ENCODE assay signal across 14 cellular contexts in the genomic region with DNA sequence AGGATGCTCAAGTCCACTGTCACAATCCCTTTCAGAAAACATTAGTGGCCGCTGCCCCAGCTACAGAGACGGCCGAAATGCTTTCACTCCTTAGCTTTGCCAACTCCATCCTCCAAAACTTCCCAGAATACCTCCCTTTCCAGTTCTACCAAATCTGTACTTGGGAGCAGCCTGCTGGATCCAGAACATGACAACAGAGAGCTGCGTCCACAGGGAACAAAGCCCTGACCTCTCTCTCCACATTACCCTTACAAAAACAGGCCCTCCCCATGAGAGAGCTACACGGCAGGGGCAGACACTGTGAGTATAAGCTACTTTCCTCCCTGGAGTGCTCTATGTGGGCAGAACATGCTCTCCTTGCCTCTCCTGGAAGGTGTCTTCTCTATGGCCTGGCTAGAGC. TPM values are rescaled to one million over a fixed set of nuclear protein-coding genes. Genes with fewer than 3 reads are reported as not detected.
A peak's percentile ranks its signal among the peaks of the same experiment; 100 is the strongest.
DNase-seq lines count a peak whose midpoint lies in the region; TF ChIP-seq lines count a peak whose summit lies in the region.
"Had no signal": no experiment of that assay in that cellular context is flagged by ENCODE, and none has a peak within 500 bp of the region (broad histone marks: within the 10 kb centered on the region; RNA-seq: fewer than 3 reads in every experiment).

No MANE protein-coding gene starts in this region.

- peak overlapping the region in 6 of 7 donors; percentile 3 to 88 (median 60) for H3K27ac Mint-ChIP-seq in CD4-positive, alpha-beta memory T cell
- H3K27ac Mint-ChIP-seq in H9 = peak overlapping the region in 2 of 3 experiments; percentile 23 to 95; a peak in 4 of 7 replicates
- peak overlapping the region; percentile 91 for H3K27ac Mint-ChIP-seq in progenitor cell of endocrine pancreas
- H3K27ac Mint-ChIP-seq: activated T-helper 1 cell treated with anti-CD3 and anti-CD28 coated beads, Interleukin-12 subunit alpha, Interleukin-12 subunit beta, Interleukin-2, Interleukin-4 antibody, amounts not matched to agents 30 ng/mL and 10 ng/mL and 1 ng/mL, durations not matched to agents 14 hours and 24 hours and 36 hours had no signal

- in situ Hi-C loops in mammary epithelial cell (cut with MboI; ENCODE audit: low sequenced_read_pairs in 2 of 2) = no loop called here

- no peak overlapping the region for H2BK20ac ChIP-seq in H9 (ENCODE audit: low read depth, low read length, poor library complexity, severe bottlenecking)

- WGBS in H9 (ENCODE audit: extremely low coverage, insufficient read length, low lambda C conversion rate) = no CpG with 5 or more reads among the region's 5 CpGs
- WGBS in spleen, 5 donors = 72 to 89% (median 85%) methylated on average over 5 of the region's 5 CpGs
- WGBS in mammary epithelial cell (ENCODE audit: low coverage, missing lambda C conversion rate) = 76% methylated on average over 5 of the region's 5 CpGs

- H3K36me3 Mint-ChIP-seq in CD4-positive, alpha-beta memory T cell = peaks cover 45 to 77% of the 10 kb centered on the region in 2 donors
- peaks cover 37 to 75% (median 55%) of the 10 kb centered on the region in 3 experiments for H3K36me3 Mint-ChIP-seq in H9 (ENCODE audit: insufficient read depth in 1 of 3, low read depth in 3 of 3)
- peaks cover 24% of the 10 kb centered on the region for H3K36me3 Mint-ChIP-seq in progenitor cell of endocrine pancreas (ENCODE audit: insufficient read depth)

- no peak overlapping the region for H4K91ac ChIP-seq in H9 (ENCODE audit: insufficient read length, low read depth, low read length)

- H2AFZ ChIP-seq in H9 (ENCODE audit: low read length) (no peak overlapping the region), mammary epithelial cell (ENCODE audit: low read depth, low read length) (no peak overlapping the region)

- H3K79me2 ChIP-seq in H9 (ENCODE audit: insufficient read depth, low read length) = peaks cover 17% of the 10 kb centered on the region; the same call in 1 of the 2 replicates
- peaks cover 46% of the 10 kb centered on the region for H3K79me2 ChIP-seq in mammary epithelial cell (ENCODE audit: insufficient read depth, low read length)

- H4K5ac ChIP-seq in H9 (ENCODE audit: insufficient read length, low read depth, low read length) = no peak overlapping the region

- H3K9ac ChIP-seq in H9 (ENCODE audit: extremely low read depth, insufficient read length, low read length) (no peak overlapping the region), mammary epithelial cell (ENCODE audit: insufficient read depth, low read length) (no peak overlapping the region)

- dilution Hi-C loops in mammary epithelial cell (cut with HindIII; ENCODE audit: low sequenced_read_pairs) = no loop called here

- DNase-seq in CD4-positive, alpha-beta memory T cell = no peak
- DNase-seq in H9 (no peak), coronary artery (ENCODE audit: low spot score) (peak; percentile 70), progenitor cell of endocrine pancreas (ENCODE audit: low spot score, unreplicated experiment) (no peak), spleen (no peak), mammary epithelial cell (no peak)
- DNase-seq in stimulated activated CD4-positive, alpha-beta T cell treated with anti-CD3 and anti-CD28 coated beads, Interleukin-2, amount 100 ng/mL, for 24 hours = no peak
- DNase-seq: CD8-positive, alpha-beta memory T cell; NCI-H2029 treated with DMSO at 0.1 percent for 48 hours; NCI-H69; SW 1271 had no signal

- CTCF ChIA-PET in CD4-positive, alpha-beta memory T cell (lab: Charles Lee; ENCODE audit: partially characterized antibody) = interaction anchor here (1.0 to 1.3 kb wide), 3 partner anchors 9 to 37 kb away, joined by 3 to 4 read pairs (median 3); no protein-coding TSS in a partner anchor
- CTCF ChIA-PET in mammary epithelial cell (lab: Charles Lee; ENCODE audit: low non-redundant PET) = no interaction called here

- no peak overlapping the region for H3T11ph ChIP-seq in H9 (ENCODE audit: low read length)

- peaks cover 11% of the 10 kb centered on the region for H3K79me1 ChIP-seq in H9 (ENCODE audit: insufficient read depth, low read depth, low read length, poor library complexity, severe bottlenecking)

- H3K56ac ChIP-seq in H9 (ENCODE audit: insufficient read length, low read depth, low read length) = no peak overlapping the region

- H3K27me3 Mint-ChIP-seq in CD4-positive, alpha-beta memory T cell = no peaks in the 10 kb centered on the region
- H3K27me3 Mint-ChIP-seq in H9 (ENCODE audit: low read depth) = no peaks in the 10 kb centered on the region
- no peaks in the 10 kb centered on the region for H3K27me3 Mint-ChIP-seq in progenitor cell of endocrine pancreas
- H3K27me3 Mint-ChIP-seq: CD8-positive, alpha-beta memory T cell had no signal

- TF ChIP-seq POLR2A in spleen (IDR thresholded peaks at IDR 0.05) = no peak

- H3K4me2 ChIP-seq in H9 (ENCODE audit: insufficient read depth, insufficient read length, low read length) (no peak overlapping the region), mammary epithelial cell (ENCODE audit: insufficient read depth, low read depth, low read length) (no peak overlapping the region)

- no peak overlapping the region for H2BK15ac ChIP-seq in H9 (ENCODE audit: low read depth, low read length)

- H3K14ac ChIP-seq in H9 (ENCODE audit: insufficient read depth, low read length) = no peak overlapping the region

- H4K8ac ChIP-seq in H9 (replicated peaks; ENCODE audit: insufficient read length, low read depth, low read length) = no peak overlapping the region

- POLR2A ChIA-PET in CD4-positive, alpha-beta memory T cell (lab: Charles Lee; ENCODE audit: partially characterized antibody) = interaction anchor here (1.2 to 1.4 kb wide), 3 partner anchors 10 to 13 kb away, joined by 3 to 6 read pairs (median 4); a partner anchor contains a TSS

- no peak overlapping the region for H3K4me3 Mint-ChIP-seq in CD4-positive, alpha-beta memory T cell
- H3K4me3 Mint-ChIP-seq in H9 = peak overlapping the region in 1 of 2 experiments; percentile 29; a peak in 1 of 5 replicates
- H3K4me3 Mint-ChIP-seq in progenitor cell of endocrine pancreas (ENCODE audit: low read depth) = no peak overlapping the region
- H3K4me3 Mint-ChIP-seq: activated T-helper 1 cell treated with anti-CD3 and anti-CD28 coated beads, Interleukin-12 subunit alpha, Interleukin-12 subunit beta, Interleukin-2, Interleukin-4 antibody, amounts not matched to agents 30 ng/mL and 10 ng/mL and 1 ng/mL, durations not matched to agents 14 hours and 24 hours and 36 hours had no signal

- no peak overlapping the region for H2BK12ac ChIP-seq in H9 (ENCODE audit: insufficient read length, low read depth, low read length)

- H3K4me1 Mint-ChIP-seq in CD4-positive, alpha-beta memory T cell = peaks cover 25 to 59% (median 41%) of the 10 kb centered on the region in 4 donors
- H3K4me1 Mint-ChIP-seq in H9 = peaks cover 33 to 39% of the 10 kb centered on the region in 2 experiments
- H3K4me1 Mint-ChIP-seq in progenitor cell of endocrine pancreas (ENCODE audit: low read depth) = peaks cover 22% of the 10 kb centered on the region

- no peak overlapping the region for H2BK5ac ChIP-seq in H9 (ENCODE audit: insufficient read length, low read length)

- no peak overlapping the region for H2BK120ac ChIP-seq in H9 (ENCODE audit: low read depth, low read length, poor library complexity, severe bottlenecking)

- no TSS peak for BruUV-seq in mammary epithelial cell (replicated peaks; lab: Mats Ljungman, UMichigan)

- no peak overlapping the region for H3K23ac ChIP-seq in H9 (ENCODE audit: insufficient read length, low read depth, low read length)

- H3K9me3 Mint-ChIP-seq in CD4-positive, alpha-beta memory T cell = no peaks in the 10 kb centered on the region
- H3K9me3 Mint-ChIP-seq in H9 = peaks cover 8 to 9% of the 10 kb centered on the region in 2 experiments; a peak in 4 of 5 replicates
- no peaks in the 10 kb centered on the region for H3K9me3 Mint-ChIP-seq in progenitor cell of endocrine pancreas (ENCODE audit: low read depth)
- H3K9me3 Mint-ChIP-seq: activated T-helper 1 cell treated with anti-CD3 and anti-CD28 coated beads, Interleukin-12 subunit alpha, Interleukin-12 subunit beta, Interleukin-2, Interleukin-4 antibody, amounts not matched to agents 30 ng/mL and 10 ng/mL and 1 ng/mL, durations not matched to agents 14 hours and 24 hours and 36 hours; CD8-positive, alpha-beta memory T cell had no signal

- no peak overlapping the region for H3K4ac ChIP-seq in H9 (ENCODE audit: low read depth, low read length)

- H2AK5ac ChIP-seq in H9 (ENCODE audit: insufficient read length, low read length) = no peak overlapping the region

- no peaks in the 10 kb centered on the region for H3K23me2 ChIP-seq in H9 (ENCODE audit: insufficient read length, low read depth, low read length, poor library complexity, severe bottlenecking)

- no peak overlapping the region for H3K27ac ChIP-seq in CD4-positive, alpha-beta memory T cell (ENCODE audit: low read depth, low read length)
- H3K27ac ChIP-seq in H9 (ENCODE audit: insufficient read length, low read depth, low read length) = no peak overlapping the region
- H3K27ac ChIP-seq in coronary artery = peak overlapping the region in 1 of 2 donors; percentile 45
- H3K27ac ChIP-seq in spleen = no peak overlapping the region
- no peak overlapping the region for H3K27ac ChIP-seq in mammary epithelial cell (ENCODE audit: insufficient read depth, low read depth, low read length)
- H3K27ac ChIP-seq: thoracic aorta had no signal

- no peaks in the 10 kb centered on the region for H3K9me3 ChIP-seq in CD4-positive, alpha-beta memory T cell (ENCODE audit: control insufficient read depth in 1 of 2, low read length in 2 of 2)
- H3K9me3 ChIP-seq in H9 (ENCODE audit: control insufficient read depth, low read depth, low read length) (no peaks in the 10 kb centered on the region), spleen (no peaks in the 10 kb centered on the region), mammary epithelial cell (replicated peaks; ENCODE audit: insufficient read depth, low read length) (no peaks in the 10 kb centered on the region)
- H3K9me3 ChIP-seq: gastroesophageal sphincter, thoracic aorta had no signal

- H4K20me1 ChIP-seq in H9 (ENCODE audit: control insufficient read depth, insufficient read depth, insufficient read length) = no peaks in the 10 kb centered on the region
- H4K20me1 ChIP-seq in mammary epithelial cell (ENCODE audit: insufficient read depth, low read length) = no peaks in the 10 kb centered on the region

- no peak overlapping the region for H3K18ac ChIP-seq in H9 (ENCODE audit: insufficient read length, low read depth, low read length)

- no peak overlapping the region for H3K4me3 ChIP-seq in CD4-positive, alpha-beta memory T cell (ENCODE audit: low read length in 2 of 2)
- H3K4me3 ChIP-seq in coronary artery (no peak overlapping the region), spleen (no peak overlapping the region), mammary epithelial cell (replicated peaks in 1 of 3; ENCODE audit: insufficient read depth in 1 of 3, low read depth in 2 of 3, low read length in 3 of 3) (no peak overlapping the region)
- H3K4me3 ChIP-seq: gastroesophageal sphincter, thoracic aorta had no signal

- TF ChIP-seq CTCF in H9 (conservative IDR thresholded peaks at IDR 0.05) (no peak), coronary artery (IDR thresholded peaks at IDR 0.05) (no peak), progenitor cell of endocrine pancreas (IDR thresholded peaks at IDR 0.05; ENCODE audit: unreplicated experiment) (no peak), spleen (IDR thresholded peaks at IDR 0.05 in 8 of 11, conservative IDR thresholded peaks at IDR 0.05 in 3 of 11) (no peak), mammary epithelial cell (conservative IDR thresholded peaks at IDR 0.05 in 1 of 2, IDR thresholded peaks at IDR 0.05 in 1 of 2; ENCODE audit: extremely low read depth in 1 of 2, insufficient read depth in 1 of 2, low read depth in 1 of 2, low read length in 2 of 2) (no peak)

- no peaks in the 10 kb centered on the region for H3K27me3 ChIP-seq in CD4-positive, alpha-beta memory T cell (ENCODE audit: insufficient read depth, low read length)
- no peaks in the 10 kb centered on the region for H3K27me3 ChIP-seq in H9 (ENCODE audit: insufficient read depth, low read length)
- H3K27me3 ChIP-seq in spleen (replicated peaks in 1 of 7) = no peaks in the 10 kb centered on the region
- H3K27me3 ChIP-seq in mammary epithelial cell (ENCODE audit: insufficient read depth, low read length) = no peaks in the 10 kb centered on the region
- H3K27me3 ChIP-seq: gastroesophageal sphincter had no signal

- H3K36me3 ChIP-seq in CD4-positive, alpha-beta memory T cell (ENCODE audit: insufficient read depth, low read length) = peaks cover 81% of the 10 kb centered on the region
- H3K36me3 ChIP-seq in spleen (peaks cover 0 to 100% (median 79%) of the 10 kb centered on the region in 6 donors), mammary epithelial cell (ENCODE audit: insufficient read depth, low read length) (peaks cover 24% of the 10 kb centered on the region)

- intact Hi-C loops in CD4-positive, alpha-beta memory T cell (cut with micrococcal nuclease) = no loop called here
- intact Hi-C loops in spleen (cut with DNase I; ENCODE audit: low total_unique reads) (no loop called here), mammary epithelial cell (cut with micrococcal nuclease) (no loop called here)

- H3K4me1 ChIP-seq in CD4-positive, alpha-beta memory T cell (ENCODE audit: insufficient read depth, low read length) = peaks cover 45% of the 10 kb centered on the region
- H3K4me1 ChIP-seq in H9 (ENCODE audit: insufficient read depth, low read length) (no peaks in the 10 kb centered on the region), spleen (peaks cover 5 to 56% (median 43%) of the 10 kb centered on the region in 6 donors), mammary epithelial cell (ENCODE audit: insufficient read depth, low read length) (peaks cover 14% of the 10 kb centered on the region)

RNA-seq across cellular contexts. Expression of a gene that starts 6.3 kb away (rescaled TPM):
- 10 to 100 TPM; 38.3 to 39.9 TPM for total RNA-seq in CD4-positive, alpha-beta memory T cell
- polyA plus RNA-seq in CD4-positive, alpha-beta memory T cell = 10 to 100 TPM in 1 of 2 donors, 1 to 10 TPM in 1; 9.9 to 28.2 TPM
- total RNA-seq in H9 (2021) = 61.1 and 61.9 TPM in 2 replicates
- total RNA-seq in progenitor cell of endocrine pancreas = 69.7 and 75.8 TPM in 2 replicates
- 10 to 100 TPM; 19.7 to 34.6 (median 29.0) TPM for total RNA-seq in spleen
- polyA plus RNA-seq in spleen = 10 to 100 TPM in 1 of 3 donors, 1 to 10 TPM in 2; 6.4 to 10.7 (median 7.4) TPM
- total RNA-seq in mammary epithelial cell = 10 to 100 TPM; 33.3 to 40.8 TPM
- 19.5 TPM for polyA plus RNA-seq in mammary epithelial cell
- 27.2 TPM for polyA minus RNA-seq in mammary epithelial cell

RNA-seq across cellular contexts. Expression of a gene that starts 12.3 kb away (rescaled TPM):
- 10 to 100 TPM; 74.8 to 79.0 TPM for total RNA-seq in CD4-positive, alpha-beta memory T cell
- polyA plus RNA-seq in CD4-positive, alpha-beta memory T cell = 10 to 100 TPM; 39.0 to 64.1 TPM
- total RNA-seq in H9 (2021) = 145 and 148 TPM in 2 replicates
- 130 and 131 TPM in 2 replicates for total RNA-seq in progenitor cell of endocrine pancreas
- 10 to 100 TPM; 32.0 to 85.8 (median 51.0) TPM for total RNA-seq in spleen
- polyA plus RNA-seq in spleen = 10 to 100 TPM; 31.8 to 46.7 (median 38.0) TPM
- total RNA-seq in mammary epithelial cell = 100 to 1,000 TPM in 1 of 2 donors, 10 to 100 TPM in 1; 38.0 to 185 TPM
- 132 TPM for polyA plus RNA-seq in mammary epithelial cell
- polyA minus RNA-seq in mammary epithelial cell = 109 TPM
